In the genomic region with DNA sequence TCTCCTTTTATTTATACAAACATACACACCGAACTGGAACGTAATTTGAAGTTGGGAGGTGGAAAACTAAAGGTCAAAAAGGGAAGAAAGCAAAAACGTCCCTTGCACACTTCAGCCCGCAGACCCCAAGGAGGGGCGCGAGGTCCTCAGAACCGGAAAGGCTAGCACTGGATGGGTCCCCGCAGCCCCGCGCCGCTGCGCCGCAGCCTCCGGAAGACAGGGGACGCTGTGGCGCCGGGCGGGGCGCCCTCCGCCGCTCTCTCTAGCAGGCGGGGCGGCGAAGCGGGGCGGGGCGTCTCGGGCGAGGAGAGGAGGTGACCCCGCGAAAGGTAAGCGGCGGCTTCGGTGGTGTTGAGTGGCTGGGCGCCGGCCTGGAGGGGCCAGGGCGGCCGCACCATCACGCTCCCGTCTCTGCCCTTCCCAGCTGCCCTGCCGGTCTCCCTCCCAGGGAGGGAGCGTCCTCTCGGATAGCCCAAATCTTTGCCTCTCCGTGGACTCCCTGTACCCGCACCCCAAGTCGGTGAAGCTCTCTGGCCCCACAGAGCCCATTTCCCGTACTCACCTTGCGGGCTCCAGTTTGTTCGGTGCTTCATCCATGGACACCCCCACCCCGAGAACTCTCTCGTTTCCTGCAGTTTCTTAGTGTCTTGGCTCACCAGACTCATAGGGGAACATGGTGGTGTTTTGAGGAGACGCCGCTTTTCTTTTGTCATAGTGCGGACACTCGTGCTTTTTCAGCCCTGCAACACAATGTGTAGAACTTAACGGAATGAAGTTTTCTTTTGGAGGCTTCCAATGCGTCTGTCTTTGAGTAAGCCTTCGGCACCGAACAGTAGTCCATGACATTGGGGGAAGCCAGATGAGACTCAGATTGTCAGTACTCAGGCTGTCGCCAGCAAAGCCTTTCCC, we compare ENCODE assay signal across 1 cellular context.
TF ChIP-seq lines count a peak whose summit lies in the region.

A gene with protein sequence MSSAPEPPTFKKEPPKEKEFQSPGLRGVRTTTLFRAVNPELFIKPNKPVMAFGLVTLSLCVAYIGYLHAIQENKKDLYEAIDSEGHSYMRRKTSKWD (plus strand): TSS at position 285 of the 909 bp plus-strand sequence. CDS start 14,444 bp downstream, outside the sequence.

TF ChIP-seq in IMR-90, 13 proteins besides CTCF, POLR2A, EP300 and RAD21 (continued from another document):
- TF ChIP-seq SMC3 (IDR thresholded peaks at IDR 0.05; ENCODE audit: low read depth, low read length) (peak; percentile 29), MAZ (IDR thresholded peaks at IDR 0.05; ENCODE audit: borderline replicate concordance, low read depth, low read length) (peak; percentile 98)
